ENCODE assay signal across 2 cellular contexts in genomic region chr15:52351206-52351907, GRCh38.
TF ChIP-seq lines count a peak whose summit lies in the region.

No MANE protein-coding gene starts in this region.

TF ChIP-seq in HepG2, 621 proteins besides CTCF, POLR2A, EP300 and RAD21:
- TF ChIP-seq ATRX (CRISPR knock-in tag; IDR thresholded peaks at IDR 0.05; ENCODE audit: borderline replicate concordance) (no peak), ZNF20 (CRISPR knock-in tag; IDR thresholded peaks at IDR 0.05) (no peak), TP53 (CRISPR knock-in tag; conservative IDR thresholded peaks at IDR 0.05) (no peak), SATB2 (CRISPR knock-in tag; IDR thresholded peaks at IDR 0.05) (no peak), TFAP4 (IDR thresholded peaks at IDR 0.05; ENCODE audit: borderline replicate concordance, low read depth) (no peak), ZFP1 (CRISPR knock-in tag; IDR thresholded peaks at IDR 0.05) (no peak), ISL2 (CRISPR knock-in tag; IDR thresholded peaks at IDR 0.05) (no peak), ATM (IDR thresholded peaks at IDR 0.05; ENCODE audit: borderline replicate concordance) (no peak), ZNF557 (CRISPR knock-in tag; IDR thresholded peaks at IDR 0.05) (no peak), ZNF639 (CRISPR knock-in tag; conservative IDR thresholded peaks at IDR 0.05) (no peak), ARID4A (CRISPR knock-in tag; IDR thresholded peaks at IDR 0.05; ENCODE audit: borderline replicate concordance) (no peak), ZNF713 (CRISPR knock-in tag; IDR thresholded peaks at IDR 0.05) (no peak), ZNF460 (CRISPR knock-in tag; IDR thresholded peaks at IDR 0.05; ENCODE audit: borderline replicate concordance) (no peak), KLF6 (CRISPR knock-in tag; IDR thresholded peaks at IDR 0.05) (no peak), RFX3 (CRISPR knock-in tag; IDR thresholded peaks at IDR 0.05) (no peak), ZNF747 (CRISPR knock-in tag; IDR thresholded peaks at IDR 0.05; ENCODE audit: borderline replicate concordance) (no peak), ZZZ3 (CRISPR knock-in tag; IDR thresholded peaks at IDR 0.05; ENCODE audit: borderline replicate concordance) (no peak)
- TF ChIP-seq, protein P1, sequence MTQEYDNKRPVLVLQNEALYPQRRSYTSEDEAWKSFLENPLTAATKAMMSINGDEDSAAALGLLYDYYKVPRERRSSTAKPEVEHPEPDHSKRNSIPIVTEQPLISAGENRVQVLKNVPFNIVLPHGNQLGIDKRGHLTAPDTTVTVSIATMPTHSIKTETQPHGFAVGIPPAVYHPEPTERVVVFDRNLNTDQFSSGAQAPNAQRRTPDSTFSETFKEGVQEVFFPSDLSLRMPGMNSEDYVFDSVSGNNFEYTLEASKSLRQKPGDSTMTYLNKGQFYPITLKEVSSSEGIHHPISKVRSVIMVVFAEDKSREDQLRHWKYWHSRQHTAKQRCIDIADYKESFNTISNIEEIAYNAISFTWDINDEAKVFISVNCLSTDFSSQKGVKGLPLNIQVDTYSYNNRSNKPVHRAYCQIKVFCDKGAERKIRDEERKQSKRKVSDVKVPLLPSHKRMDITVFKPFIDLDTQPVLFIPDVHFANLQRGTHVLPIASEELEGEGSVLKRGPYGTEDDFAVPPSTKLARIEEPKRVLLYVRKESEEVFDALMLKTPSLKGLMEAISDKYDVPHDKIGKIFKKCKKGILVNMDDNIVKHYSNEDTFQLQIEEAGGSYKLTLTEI (CRISPR knock-in tag; conservative IDR thresholded peaks at IDR 0.05): no peak
TF ChIP-seq in HepG2: peak in this region for 0.

TF ChIP-seq in K562, 482 proteins besides CTCF, POLR2A, EP300 and RAD21:
- TF ChIP-seq CEBPB (tag; IDR thresholded peaks at IDR 0.05) (peak; percentile 15; the same call in 1 of the 2 replicates), ZNF431 (CRISPR knock-in tag; IDR thresholded peaks at IDR 0.05) (no peak)
